8 cellular contexts compared by ENCODE assay signal in genomic region chr2:37231251-37232130, GRCh38. TPM values are rescaled to one million over a fixed set of nuclear protein-coding genes. Genes with fewer than 3 reads are reported as not detected.
A peak's percentile ranks its signal among the peaks of the same experiment; 100 is the strongest.
DNase-seq lines count a peak whose midpoint lies in the region; FAIRE-seq and TF ChIP-seq lines count a peak whose summit lies in the region.

Gene CEBPZ, minus strand, starts transcription at chr2:37231596. Its CDS starts 29 bp downstream, at chr2:37231567.
Gene NDUFAF7, plus strand, starts transcription at chr2:37231658. Its CDS starts 48 bp downstream, at chr2:37231706.

- H3K23ac ChIP-seq in neuronal stem cell (ENCODE audit: low read depth, low read length, poor library complexity): peak within 1 kb of the TSS; percentile 93

- H3K4me2 ChIP-seq in Loucy (ENCODE audit: low read depth, low read length, poor library complexity, severe bottlenecking): peak within 1 kb of the TSS; percentile 84
- H3K4me2 ChIP-seq in neuronal stem cell (ENCODE audit: insufficient read depth, low read length, poor library complexity, severe bottlenecking): peak within 1 kb of the TSS; percentile 78

- peak; percentile 88 for DNase-seq in H7
- DNase-seq in SHP77 treated with DMSO at 0.1 percent for 48 hours (lab: John Stamatoyannopoulos, UW): peak; percentile 73
- DNase-seq in activated gamma-delta T cell (lab: John Stamatoyannopoulos, UW): peak; percentile 58
- DNase-seq in frontal cortex (ENCODE audit: low spot score in 2 of 2): peak; percentile 64 to 92
- peak; percentile 74 for DNase-seq in neuronal stem cell (ENCODE audit: low spot score)

- WGBS in neuronal stem cell (ENCODE audit: extremely low coverage in 2 of 2, insufficient read length in 2 of 2, insufficient replicate concordance in 1 of 2), 2 donors: no CpG with 5 or more reads among the region's 73 CpGs

- peak within 1 kb of the TSS; percentile 16 for H2BK120ac ChIP-seq in neuronal stem cell (ENCODE audit: low read depth, low read length)

- peaks cover 87% of the 10 kb centered on the region for H3K79me2 ChIP-seq in Loucy (ENCODE audit: insufficient read depth, low read length)

- peak within 1 kb of the TSS; percentile 66 for H3K14ac ChIP-seq in neuronal stem cell (ENCODE audit: low read length)

- H3K4me3 ChIP-seq in H7 (ENCODE audit: insufficient read depth, low read depth, low read length) (peak within 1 kb of the TSS; percentile 88), Loucy (ENCODE audit: low read length, poor library complexity, severe bottlenecking) (peak within 1 kb of the TSS; percentile 87), neuronal stem cell (ENCODE audit: low read length in 2 of 2) (peak within 1 kb of the TSS; percentile 92 to 95)

- H3K9me2 ChIP-seq in Loucy (replicated peaks; ENCODE audit: low read depth, low read length): no peaks in the 10 kb centered on the region

- no peaks in the 10 kb centered on the region for H3F3A ChIP-seq in Loucy (ENCODE audit: low read depth)

- no peak for TF ChIP-seq CTCF in Loucy (conservative IDR thresholded peaks at IDR 0.05; ENCODE audit: low read length)
- no peak for TF ChIP-seq CTCF in subcutaneous adipose tissue (IDR thresholded peaks at IDR 0.05; ENCODE audit: low read depth)

- peak within 1 kb of the TSS; percentile 92 for H3K9ac ChIP-seq in ES-I3 (ENCODE audit: low read depth, low read length)
- H3K9ac ChIP-seq in Loucy (ENCODE audit: low read depth, low read length, poor library complexity, severe bottlenecking): peak within 1 kb of the TSS; percentile 87
- peak within 1 kb of the TSS; percentile 91 for H3K9ac ChIP-seq in neuronal stem cell (ENCODE audit: low read depth, low read length, poor library complexity)

- H3K9me3 ChIP-seq in ES-I3 (ENCODE audit: control insufficient read depth, insufficient read depth, low read length) (no peaks in the 10 kb centered on the region), Loucy (ENCODE audit: insufficient read depth, low read depth, low read length) (no peaks in the 10 kb centered on the region), neuronal stem cell (replicated peaks in 1 of 2; ENCODE audit: control insufficient read depth in 2 of 2, insufficient read depth in 1 of 2, low read depth in 1 of 2, low read length in 2 of 2) (no peaks in the 10 kb centered on the region)

- H2BK12ac ChIP-seq in neuronal stem cell (ENCODE audit: low read length): no peak within 1 kb of the TSS

- no peak within 1 kb of the TSS for H3K4ac ChIP-seq in neuronal stem cell (ENCODE audit: low read length)

- peak within 1 kb of the TSS; percentile 61 for H2AK5ac ChIP-seq in neuronal stem cell (ENCODE audit: low read depth, low read length)

- H4K8ac ChIP-seq in neuronal stem cell (ENCODE audit: low read depth, low read length): peak within 1 kb of the TSS; percentile 1

- no peak within 1 kb of the TSS for H4K91ac ChIP-seq in neuronal stem cell (ENCODE audit: low read depth, low read length, poor library complexity)

- H3K79me1 ChIP-seq in neuronal stem cell (ENCODE audit: low read depth, low read length): peaks cover 13% of the 10 kb centered on the region

- no peak for FAIRE-seq in frontal cortex (lab: Jason Lieb, UNC)

- H3K36me3 ChIP-seq in ES-I3 (ENCODE audit: insufficient read depth, low read length) (peaks cover 27% of the 10 kb centered on the region), H7 (replicated peaks; ENCODE audit: control insufficient read depth, insufficient read depth, low read length) (peaks cover 15% of the 10 kb centered on the region), Loucy (ENCODE audit: insufficient read depth, low read length) (peaks cover 17% of the 10 kb centered on the region; the same call in 1 of the 2 replicates), neuronal stem cell (replicated peaks in 1 of 2; ENCODE audit: control insufficient read depth in 2 of 2, insufficient read depth in 2 of 2, low read length in 2 of 2) (peaks cover 9 to 44% of the 10 kb centered on the region in 2 donors)

- H2BK15ac ChIP-seq in neuronal stem cell (ENCODE audit: low read length): no peak within 1 kb of the TSS

- H3K18ac ChIP-seq in neuronal stem cell (ENCODE audit: low read length): peak within 1 kb of the TSS; percentile 95

- peaks cover 23% of the 10 kb centered on the region for H3K4me1 ChIP-seq in ES-I3 (ENCODE audit: insufficient read depth, low read length)
- peaks cover 61% of the 10 kb centered on the region for H3K4me1 ChIP-seq in Loucy (ENCODE audit: insufficient read depth, low read length, poor library complexity, severe bottlenecking)
- H3K4me1 ChIP-seq in neuronal stem cell (ENCODE audit: control insufficient read depth in 2 of 2, insufficient read depth in 1 of 2, low read depth in 1 of 2, low read length in 2 of 2): peaks cover 4 to 10% of the 10 kb centered on the region in 2 donors

- H2AFZ ChIP-seq in Loucy (ENCODE audit: low read length): peak within 1 kb of the TSS; percentile 99
- H2AFZ ChIP-seq in neuronal stem cell (ENCODE audit: low read length): peak within 1 kb of the TSS; percentile 95

- peak within 1 kb of the TSS; percentile 21 for H2BK5ac ChIP-seq in neuronal stem cell (ENCODE audit: low read length)

- H3K27me3 ChIP-seq in H7 (ENCODE audit: control insufficient read depth, insufficient read depth, low read length): no peaks in the 10 kb centered on the region
- H3K27me3 ChIP-seq in Loucy (ENCODE audit: insufficient read depth, low read length, poor library complexity, severe bottlenecking): no peaks in the 10 kb centered on the region
- H3K27me3 ChIP-seq in neuronal stem cell (ENCODE audit: control insufficient read depth in 3 of 3, insufficient read depth in 3 of 3, low read depth in 1 of 3, low read length in 3 of 3): no peaks in the 10 kb centered on the region

- peaks cover 47% of the 10 kb centered on the region for H4K20me1 ChIP-seq in Loucy (ENCODE audit: insufficient read depth, low read length, poor library complexity, severe bottlenecking)

- H3K27ac ChIP-seq in neuronal stem cell (replicated peaks; ENCODE audit: low read length): no peak within 1 kb of the TSS

RNA-seq across cellular contexts. Expression of gene CEBPZ, which starts in this region (rescaled TPM):
- total RNA-seq in H7 (2014; rRNA removed; shearing (Covaris generic)): 74.2 and 111 TPM in 2 replicates
- 51.4 TPM for total RNA-seq in frontal cortex
- polyA plus RNA-seq in neuronal stem cell (2013, experiment 1 of 2): 58.8 TPM
- polyA plus RNA-seq in neuronal stem cell (2013, experiment 2 of 2): 57.9 TPM
- total RNA-seq in subcutaneous adipose tissue: 10 to 100 TPM; 29.3 to 67.8 (median 39.7) TPM

RNA-seq across cellular contexts. Expression of gene NDUFAF7, which starts in this region (rescaled TPM):
- 28.8 and 44.1 TPM in 2 replicates for total RNA-seq in H7 (2014; rRNA removed; shearing (Covaris generic))
- total RNA-seq in frontal cortex (26.1 TPM), subcutaneous adipose tissue (10 to 100 TPM; 14.5 to 22.9 (median 18.5) TPM)
- 13.1 TPM for polyA plus RNA-seq in neuronal stem cell (2013, experiment 1 of 2)
- 11.9 TPM for polyA plus RNA-seq in neuronal stem cell (2013, experiment 2 of 2)
